In genomic region chr22:50434849-50435700, GRCh38 we compare ENCODE assay signal across 1 cellular context.
TF ChIP-seq lines count a peak whose summit lies in the region.

No MANE protein-coding gene starts in this region.

TF ChIP-seq in HepG2, 621 proteins besides CTCF, POLR2A, EP300 and RAD21:
- TF ChIP-seq PAX8 (CRISPR knock-in tag; IDR thresholded peaks at IDR 0.05; ENCODE audit: borderline replicate concordance) (no peak), HNRNPL (IDR thresholded peaks at IDR 0.05; ENCODE audit: low read depth, low read length) (0 out of 2 replicates have a peak, but pooled peaks have one; percentile 11), RBFOX2 (IDR thresholded peaks at IDR 0.05; ENCODE audit: low read depth, low read length) (peak; percentile 49; the same call in 1 of the 2 replicates), SP4 (CRISPR knock-in tag; IDR thresholded peaks at IDR 0.05) (no peak)
